19 cellular contexts compared by ENCODE assay signal in genomic region chr12:96051756-96052155, GRCh38. TPM values are rescaled to one million over a fixed set of nuclear protein-coding genes. Genes with fewer than 3 reads are reported as not detected.
DNase-seq lines count a peak whose midpoint lies in the region; ATAC-seq, FAIRE-seq and TF ChIP-seq lines count a peak whose summit lies in the region.
"Had no signal": no experiment of that assay in that cellular context is flagged by ENCODE, and none has a peak within 500 bp of the region (broad histone marks: within the 10 kb centered on the region; RNA-seq: fewer than 3 reads in every experiment).

No MANE protein-coding gene starts in this region.

- FAIRE-seq in GM12892 (lab: Jason Lieb, UNC), result no peak

- H3K18ac ChIP-seq in mesenchymal stem cell (ENCODE audit: low read depth in 1 of 2, low read length in 2 of 2), result no peak overlapping the region

- H3K9me3 ChIP-seq in SJSA1 (replicated peaks), result peaks cover 20% of the 10 kb centered on the region
- H3K9me3 ChIP-seq in mesenchymal stem cell (ENCODE audit: control insufficient read depth, low read length), result peaks cover 3% of the 10 kb centered on the region
- peaks cover 0 to 3% (median 0%) of the 10 kb centered on the region in 4 donors for H3K9me3 ChIP-seq in esophagus muscularis mucosa

- no peak for TF ChIP-seq CTCF in foreskin keratinocyte (conservative IDR thresholded peaks at IDR 0.05)
- no peak for TF ChIP-seq CTCF in esophagus muscularis mucosa (IDR thresholded peaks at IDR 0.05)

- ATAC-seq in foreskin keratinocyte, result no peak
- ATAC-seq: GM23338 had no signal

- peak overlapping the region; percentile 57 for H4K8ac ChIP-seq in mesenchymal stem cell (ENCODE audit: low read length)

- no peak overlapping the region for H2BK15ac ChIP-seq in mesenchymal stem cell (ENCODE audit: low read depth, poor library complexity, severe bottlenecking)

- H3K4me2 ChIP-seq in mesenchymal stem cell (ENCODE audit: low read length, poor library complexity, severe bottlenecking), result no peak overlapping the region
- H3K4me2 ChIP-seq: GM23338 had no signal

- peak overlapping the region; percentile 31 for H2AFZ ChIP-seq in mesenchymal stem cell (ENCODE audit: low read depth, low read length)
- H2AFZ ChIP-seq: GM23338 had no signal

- H2AK5ac ChIP-seq in mesenchymal stem cell (ENCODE audit: low read length, severe bottlenecking), result no peak overlapping the region

- H3K9ac ChIP-seq in mesenchymal stem cell (ENCODE audit: low read length), result no peak overlapping the region

- H3K27ac ChIP-seq in SJSA1, result no peak overlapping the region
- peak overlapping the region; percentile 25 for H3K27ac ChIP-seq in foreskin keratinocyte
- H3K27ac ChIP-seq in mesenchymal stem cell (ENCODE audit: low read length, poor library complexity, severe bottlenecking), result no peak overlapping the region
- no peak overlapping the region for H3K27ac ChIP-seq in esophagus muscularis mucosa (replicated peaks in 1 of 4)

- no peak overlapping the region for H3K4ac ChIP-seq in mesenchymal stem cell (ENCODE audit: low read depth in 1 of 2, low read length in 2 of 2)

- H3K23ac ChIP-seq in mesenchymal stem cell (ENCODE audit: low read length in 2 of 2), result no peak overlapping the region

- no peak overlapping the region for H2BK12ac ChIP-seq in mesenchymal stem cell (ENCODE audit: low read length in 2 of 2)

- no peak overlapping the region for H4K91ac ChIP-seq in mesenchymal stem cell (ENCODE audit: low read length)

- H3K79me1 ChIP-seq in mesenchymal stem cell (replicated peaks; ENCODE audit: low read length, poor library complexity, severe bottlenecking), result no peaks in the 10 kb centered on the region

- H3K4me1 ChIP-seq in SJSA1 (replicated peaks) (0 out of 2 replicates have a peak, but pooled peaks cover 3% of the 10 kb centered on the region), foreskin keratinocyte (peaks cover 10% of the 10 kb centered on the region), mesenchymal stem cell (ENCODE audit: control insufficient read depth, insufficient read depth, low read depth, low read length) (peaks cover 4% of the 10 kb centered on the region), esophagus muscularis mucosa (peaks cover 12 to 21% (median 16%) of the 10 kb centered on the region in 4 donors)

- no peak for TF ChIP-seq EP300 in esophagus muscularis mucosa (IDR thresholded peaks at IDR 0.05)

- intact Hi-C loops in esophagus muscularis mucosa (cut with DNase I), result no loop called here

- no peak overlapping the region for H2BK120ac ChIP-seq in mesenchymal stem cell (ENCODE audit: low read depth, low read length)

- no peak overlapping the region for H3K4me3 ChIP-seq in SJSA1
- no peak overlapping the region for H3K4me3 ChIP-seq in mesenchymal stem cell (ENCODE audit: insufficient read depth in 1 of 2, low read depth in 1 of 2, low read length in 2 of 2)
- no peak overlapping the region for H3K4me3 ChIP-seq in esophagus muscularis mucosa
- H3K4me3 ChIP-seq: GM23338 had no signal

- H3K36me3 ChIP-seq in SJSA1 (no peaks in the 10 kb centered on the region), mesenchymal stem cell (ENCODE audit: control insufficient read depth in 1 of 2, insufficient read depth in 2 of 2, low read depth in 1 of 2, low read length in 2 of 2) (no peaks in the 10 kb centered on the region), esophagus muscularis mucosa (no peaks in the 10 kb centered on the region)

- DNase-seq in SJSA1 (ENCODE audit: low read depth in 1 of 2, low spot score in 2 of 2), result peak; percentile 60 to 84
- no peak for DNase-seq in foreskin keratinocyte
- no peak for DNase-seq in mesenchymal stem cell
- DNase-seq in GM12892 (ENCODE audit: insufficient read length), result no peak
- DNase-seq in activated CD4-positive, alpha-beta T cell treated with anti-CD3 and anti-CD28 coated beads for 4 hours, result no peak
- no peak for DNase-seq in esophagus muscularis mucosa (ENCODE audit: extremely low spot score)
- DNase-seq: C1 segment of cervical spinal cord; Calu3; CD4-positive, alpha-beta memory T cell; COR-L47; DMS53; DMS79 treated with DMSO at 0.1 percent for 48 hours; GF-D8; H9; HFFc6 had no signal

- no peak overlapping the region for H3K14ac ChIP-seq in mesenchymal stem cell (ENCODE audit: low read length in 2 of 2)

- no peak overlapping the region for H2BK5ac ChIP-seq in mesenchymal stem cell (ENCODE audit: low read depth, low read length, poor library complexity, severe bottlenecking)

- H3K27me3 ChIP-seq in SJSA1 (replicated peaks) (peaks cover 7% of the 10 kb centered on the region), foreskin keratinocyte (peaks cover 3% of the 10 kb centered on the region), mesenchymal stem cell (ENCODE audit: control insufficient read depth in 1 of 2, insufficient read depth in 1 of 2, low read length in 2 of 2) (no peaks in the 10 kb centered on the region), esophagus muscularis mucosa (no peaks in the 10 kb centered on the region)

- no peak for TF ChIP-seq POLR2A in GM12892 (IDR thresholded peaks at IDR 0.05; ENCODE audit: low read depth, low read length)
- no peak for TF ChIP-seq POLR2A in esophagus muscularis mucosa (IDR thresholded peaks at IDR 0.05; ENCODE audit: low read depth)

RNA-seq across cellular contexts. Expression of gene LTA4H, which starts 16.4 kb away (rescaled TPM):
- total RNA-seq in SJSA1 (2014; rRNA removed; shearing (Covaris generic)), result 537 and 538 TPM in 2 replicates
- 97.7 and 108 TPM in 2 replicates for total RNA-seq in foreskin keratinocyte
- 65.7 and 78.8 TPM in 2 replicates for polyA plus RNA-seq in foreskin keratinocyte
- 80.6 TPM for polyA plus RNA-seq in mesenchymal stem cell (2013, experiment 1 of 2)
- polyA plus RNA-seq in mesenchymal stem cell (2013, experiment 2 of 2), result 84.4 TPM
- polyA plus RNA-seq in GM12892 (2012; ENCODE audit: missing spikeins), result 58.5 TPM
- total RNA-seq in esophagus muscularis mucosa, result 10 to 100 TPM; 47.8 to 75.0 (median 64.5) TPM

RNA-seq across cellular contexts. Expression of gene HAL, which starts 55.6 kb away (rescaled TPM):
- 0.18 and 0.34 TPM in 2 replicates for total RNA-seq in SJSA1 (2014; rRNA removed; shearing (Covaris generic))
- total RNA-seq in foreskin keratinocyte, result 0.42 and 0.48 TPM in 2 replicates
- polyA plus RNA-seq in foreskin keratinocyte, result 0.03 and 0.08 TPM in 2 replicates
- 0.01 TPM for polyA plus RNA-seq in mesenchymal stem cell (2013, experiment 1 of 2)
- 0.05 TPM for polyA plus RNA-seq in mesenchymal stem cell (2013, experiment 2 of 2)
- polyA plus RNA-seq in GM12892 (2012; ENCODE audit: missing spikeins), result not detected
- 1 to 10 TPM in 1 of 4 donors, not detected in 3; 1.2 TPM for total RNA-seq in esophagus muscularis mucosa
- total RNA-seq: A172, Daoy, G401, HFFc6 had no signal
- polyA plus RNA-seq: CD4-positive, alpha-beta memory T cell had no signal

Comparison
In these comparisons a context has a peak if more than half of its experiments do, and no peak if none do; other contexts are left out.
1. DNase-seq: peak in SJSA1 (2 of 2); none in foreskin keratinocyte (0 of 2), mesenchymal stem cell (single experiment), GM12892 (single experiment), activated CD4-positive, alpha-beta T cell treated with anti-CD3 and anti-CD28 coated beads for 4 hours (0 of 2) and esophagus muscularis mucosa (single experiment).